8 cellular contexts compared by ENCODE assay signal in genomic region chr4:102760645-102761477, GRCh38. TPM values are rescaled to one million over a fixed set of nuclear protein-coding genes. Genes with fewer than 3 reads are reported as not detected.
DNase-seq lines count a peak whose midpoint lies in the region; ATAC-seq and TF ChIP-seq lines count a peak whose summit lies in the region.

Gene MANBA, minus strand, starts transcription at chr4:102760968. Its CDS starts 74 bp downstream, at chr4:102760894.

- peak within 1 kb of the TSS; percentile 77 for H3K4ac ChIP-seq in IMR-90 (ENCODE audit: low read depth, low read length)

- CTCF ChIA-PET in IMR-90 (lab: Yijun Ruan, JAX): interaction anchor here (0.6 to 1.1 kb wide), 2 partner anchors 11 to 140 kb away, joined by 4 to 9 read pairs; no protein-coding TSS in a partner anchor
- CTCF ChIA-PET in PC-3 (lab: Charles Lee): no interaction called here

- H3K9ac ChIP-seq in IMR-90 (ENCODE audit: low read depth, low read length) (peak within 1 kb of the TSS; percentile 76), PC-3 (ENCODE audit: low read length) (peak within 1 kb of the TSS; percentile 75), muscle layer of colon (ENCODE audit: low read length) (peak within 1 kb of the TSS; percentile 79)

- H3K79me1 ChIP-seq in IMR-90 (ENCODE audit: low read depth in 1 of 2, low read length in 2 of 2): peaks cover 16 to 40% of the 10 kb centered on the region in 2 experiments; a peak in 3 of 4 replicates

- peak; percentile 58; the same call in 1 of the 2 replicates for TF ChIP-seq POLR2A in IMR-90 (IDR thresholded peaks at IDR 0.05; ENCODE audit: low read depth, low read length)

- H4K91ac ChIP-seq in IMR-90 (ENCODE audit: insufficient read depth, low read depth, low read length): peak within 1 kb of the TSS; percentile 67

- no peaks in the 10 kb centered on the region for H3K9me2 ChIP-seq in PC-3 (replicated peaks; ENCODE audit: low read length)

- dilution Hi-C loops in IMR-90 (cut with HindIII; ENCODE audit: low sequenced_read_pairs, unreplicated experiment): no loop called here

- H2AFZ ChIP-seq in IMR-90 (replicated peaks; ENCODE audit: low read length, poor library complexity): peak within 1 kb of the TSS; percentile 99
- H2AFZ ChIP-seq in PC-3 (ENCODE audit: low read length): peak within 1 kb of the TSS; percentile 99

- POLR2A ChIA-PET in IMR-90 (lab: Charles Lee; ENCODE audit: unreplicated experiment): interaction anchor here (0.6 to 0.8 kb wide), 4 partner anchors 43 to 393 kb away, joined by 3 to 16 read pairs (median 4); no protein-coding TSS in a partner anchor
- POLR2A ChIA-PET in PC-3 (lab: Charles Lee; ENCODE audit: unreplicated experiment): interaction anchor here (0.6 to 0.7 kb wide), 2 partner anchors 11 to 76 kb away, joined by 3 to 5 read pairs; no protein-coding TSS in a partner anchor

- peaks cover 5% of the 10 kb centered on the region for H3K4me1 ChIP-seq in IMR-90 (ENCODE audit: control insufficient read depth, insufficient read depth, low read length)
- peaks cover 26% of the 10 kb centered on the region; the same call in 1 of the 2 replicates for H3K4me1 ChIP-seq in PC-3 (ENCODE audit: insufficient read depth, low read length)
- H3K4me1 ChIP-seq in muscle layer of colon (ENCODE audit: insufficient read depth, low read length): peaks cover 15% of the 10 kb centered on the region

- H2AK9ac ChIP-seq in IMR-90 (replicated peaks; ENCODE audit: low read depth, low read length, poor library complexity): peak within 1 kb of the TSS; percentile 89

- WGBS in IMR-90 (ENCODE audit: extremely low coverage in 2 of 2, insufficient read length in 1 of 2), 2 experiments: 0% methylated on average over 36 of the region's 68 CpGs; no CpG with 5 or more reads in 1 of the 2 experiments

- H3K36me3 ChIP-seq in IMR-90 (ENCODE audit: control insufficient read depth, insufficient read depth, low read length) (no peaks in the 10 kb centered on the region), PC-3 (ENCODE audit: low read depth, low read length) (no peaks in the 10 kb centered on the region), muscle layer of colon (ENCODE audit: insufficient read depth, low read length) (no peaks in the 10 kb centered on the region)

- BruUV-seq in IMR-90 (replicated peaks; lab: Mats Ljungman, UMichigan): no TSS peak
- TSS peak; percentile 60 for BruUV-seq in PC-3 (replicated peaks; lab: Mats Ljungman, UMichigan)

- H3K27me3 ChIP-seq in IMR-90 (ENCODE audit: control insufficient read depth, insufficient read depth, low read length) (no peaks in the 10 kb centered on the region), PC-3 (ENCODE audit: low read length) (no peaks in the 10 kb centered on the region), muscle layer of colon (ENCODE audit: control insufficient read depth in 1 of 2, insufficient read depth in 2 of 2, low read length in 2 of 2) (no peaks in the 10 kb centered on the region)

- H3K18ac ChIP-seq in IMR-90 (ENCODE audit: low read depth, low read length): peak within 1 kb of the TSS; percentile 69

- H4K20me1 ChIP-seq in IMR-90 (ENCODE audit: insufficient read depth, low read length) (0 out of 2 replicates have a peak, but pooled peaks cover 4% of the 10 kb centered on the region), PC-3 (ENCODE audit: low read length) (0 out of 2 replicates have a peak, but pooled peaks cover 3% of the 10 kb centered on the region)

- H2AK5ac ChIP-seq in IMR-90 (ENCODE audit: low read depth, low read length): peak within 1 kb of the TSS; percentile 55; the same call in 1 of the 2 replicates

- H4K5ac ChIP-seq in IMR-90 (ENCODE audit: low read depth, low read length): peak within 1 kb of the TSS; percentile 65

- in situ Hi-C loops in IMR-90 (cut with MboI; ENCODE audit: low sequenced_read_pairs): no loop called here

- H3K14ac ChIP-seq in IMR-90 (replicated peaks; ENCODE audit: low read depth, low read length): peak within 1 kb of the TSS; percentile 72

- H2BK15ac ChIP-seq in IMR-90 (ENCODE audit: low read depth, low read length): peak within 1 kb of the TSS; percentile 55; the same call in 1 of the 3 replicates

- H3K56ac ChIP-seq in IMR-90 (ENCODE audit: extremely low read depth, insufficient read depth, low read length): peak within 1 kb of the TSS; percentile 36

- H3K27ac ChIP-seq in IMR-90 (ENCODE audit: insufficient read depth, low read length) (peak within 1 kb of the TSS; percentile 67), PC-3 (ENCODE audit: low read length) (peak within 1 kb of the TSS; percentile 46), muscle layer of colon (ENCODE audit: low read depth, low read length) (peak within 1 kb of the TSS; percentile 89)

- H3K23ac ChIP-seq in IMR-90 (ENCODE audit: low read depth, low read length): peak within 1 kb of the TSS; percentile 78

- ATAC-seq in GM21576 (IDR thresholded peaks at IDR 0.05; ENCODE audit: unreplicated experiment) (peak; percentile 92), IMR-90 (ENCODE audit: low read depth) (peak; percentile 98), PC-3 (peak; percentile 90), esophagus mucosa (peak; percentile 96)

- no peaks in the 10 kb centered on the region for H3F3A ChIP-seq in PC-3 (ENCODE audit: low read length, unreplicated experiment)

- peak within 1 kb of the TSS; percentile 93 for H3K4me3 ChIP-seq in IMR-90 (ENCODE audit: insufficient read depth, low read depth, low read length)
- H3K4me3 ChIP-seq in PC-3 (ENCODE audit: low read length): peak within 1 kb of the TSS; percentile 95
- peak within 1 kb of the TSS; percentile 75 to 100 for H3K4me3 ChIP-seq in muscle layer of colon (ENCODE audit: low read depth in 1 of 2, low read length in 2 of 2)

- peak within 1 kb of the TSS; percentile 15; the same call in 1 of the 2 replicates for H2BK20ac ChIP-seq in IMR-90 (ENCODE audit: low read depth, low read length)

- H2BK5ac ChIP-seq in IMR-90 (ENCODE audit: low read depth, low read length, poor library complexity, severe bottlenecking): peak within 1 kb of the TSS; percentile 77

- H3K9me1 ChIP-seq in IMR-90 (ENCODE audit: insufficient read depth, low read length): peaks cover 7% of the 10 kb centered on the region; the same call in 1 of the 2 replicates

- peak; percentile 89 for DNase-seq in DMS53 (lab: John Stamatoyannopoulos, UW)
- DNase-seq in IMR-90: peak; percentile 69
- peak; percentile 77 for DNase-seq in PC-3
- DNase-seq in activated T-cell treated with anti-CD3 and anti-CD28 coated beads for 48 hours (ENCODE audit: low read depth): peak; percentile 83
- peak; percentile 63 to 66 for DNase-seq in stimulated activated CD8-positive, alpha-beta memory T cell treated with anti-CD3 and anti-CD28 coated beads, Interleukin-7, amount 100 ng/mL, for 1 hour (ENCODE audit: low read depth in 2 of 2)

- peaks cover 39% of the 10 kb centered on the region for H3K79me2 ChIP-seq in PC-3 (ENCODE audit: low read length)

- H4K8ac ChIP-seq in IMR-90 (ENCODE audit: low read depth in 2 of 2, low read length in 2 of 2): peak within 1 kb of the TSS; percentile 30 to 84; a peak in 3 of 4 replicates

- no peak for TF ChIP-seq RAD21 in IMR-90 (IDR thresholded peaks at IDR 0.05; ENCODE audit: low read length)

- H2BK120ac ChIP-seq in IMR-90 (ENCODE audit: low read depth, low read length): peak within 1 kb of the TSS; percentile 53

- no peaks in the 10 kb centered on the region for H3K9me3 ChIP-seq in IMR-90 (ENCODE audit: control insufficient read depth, insufficient read depth, low read length)
- no peaks in the 10 kb centered on the region for H3K9me3 ChIP-seq in PC-3 (ENCODE audit: low read length)
- H3K9me3 ChIP-seq in muscle layer of colon (ENCODE audit: low read length): no peaks in the 10 kb centered on the region

- intact Hi-C loops in IMR-90 (cut with micrococcal nuclease) (loop anchor here (2.0 to 5.0 kb wide), 4 partner anchors 56 to 246 kb away; no protein-coding TSS in a partner anchor), PC-3 (cut with micrococcal nuclease) (loop anchor here (2.0 kb wide), 1 partner anchor 64 kb away; no protein-coding TSS in a partner anchor)

- TF ChIP-seq CTCF in IMR-90 (conservative IDR thresholded peaks at IDR 0.05; ENCODE audit: low read depth, low read length) (no peak), PC-3 (conservative IDR thresholded peaks at IDR 0.05; ENCODE audit: low read depth, low read length) (no peak)

- H3K4me2 ChIP-seq in IMR-90 (ENCODE audit: low read depth, low read length) (peak within 1 kb of the TSS; percentile 91), PC-3 (ENCODE audit: low read length) (peak within 1 kb of the TSS; percentile 99)

TF ChIP-seq in IMR-90, 13 proteins besides CTCF, POLR2A, EP300 and RAD21 (continues in another document):
- TF ChIP-seq SMC3 (IDR thresholded peaks at IDR 0.05; ENCODE audit: low read depth, low read length): no peak
- TF ChIP-seq BHLHE40 (IDR thresholded peaks at IDR 0.05; ENCODE audit: low read depth, low read length): peak; percentile 28; the same call in 1 of the 2 replicates
- TF ChIP-seq MXI1 (IDR thresholded peaks at IDR 0.05; ENCODE audit: borderline replicate concordance, low read depth, low read length): peak; percentile 49; the same call in 1 of the 2 replicates
- TF ChIP-seq USF2 (IDR thresholded peaks at IDR 0.05; ENCODE audit: low read depth, low read length): peak; percentile 70
- TF ChIP-seq FOS (IDR thresholded peaks at IDR 0.05; ENCODE audit: low read depth, low read length): no peak
- no peak for TF ChIP-seq ELK1 (IDR thresholded peaks at IDR 0.05; ENCODE audit: borderline replicate concordance, low read depth, low read length)
- TF ChIP-seq NFE2L2 (IDR thresholded peaks at IDR 0.05; ENCODE audit: low read depth, low read length): no peak

RNA-seq across cellular contexts. Expression of gene MANBA, which starts in this region (rescaled TPM):
- total RNA-seq in IMR-90 (2012; rRNA removed) (17.2 and 18.3 TPM in 2 replicates), PC-3 (2014; rRNA removed) (20.9 and 26.7 TPM in 2 replicates), esophagus mucosa (10.7 TPM)
- 10.4 and 11.5 TPM in 2 replicates for polyA plus RNA-seq in IMR-90 (2012; rRNA removed)
- 11.9 and 12.5 TPM in 2 replicates for polyA plus RNA-seq in IMR-90 (2012; cell fraction: cytosol; rRNA removed)
- polyA plus RNA-seq in IMR-90 (2012; cell fraction: nucleus; rRNA removed; ENCODE audit: low replicate concordance): 6.9 and 28.1 TPM in 2 replicates

Comparison
In these comparisons a context has a peak if more than half of its experiments do, and no peak if none do; other contexts are left out.
1. Peak in every context shown above with its lines: DNase-seq, ATAC-seq, H3K4me3 ChIP-seq and H3K27ac ChIP-seq.